ENCODE assay signal across 1 cellular context in the genomic region with DNA sequence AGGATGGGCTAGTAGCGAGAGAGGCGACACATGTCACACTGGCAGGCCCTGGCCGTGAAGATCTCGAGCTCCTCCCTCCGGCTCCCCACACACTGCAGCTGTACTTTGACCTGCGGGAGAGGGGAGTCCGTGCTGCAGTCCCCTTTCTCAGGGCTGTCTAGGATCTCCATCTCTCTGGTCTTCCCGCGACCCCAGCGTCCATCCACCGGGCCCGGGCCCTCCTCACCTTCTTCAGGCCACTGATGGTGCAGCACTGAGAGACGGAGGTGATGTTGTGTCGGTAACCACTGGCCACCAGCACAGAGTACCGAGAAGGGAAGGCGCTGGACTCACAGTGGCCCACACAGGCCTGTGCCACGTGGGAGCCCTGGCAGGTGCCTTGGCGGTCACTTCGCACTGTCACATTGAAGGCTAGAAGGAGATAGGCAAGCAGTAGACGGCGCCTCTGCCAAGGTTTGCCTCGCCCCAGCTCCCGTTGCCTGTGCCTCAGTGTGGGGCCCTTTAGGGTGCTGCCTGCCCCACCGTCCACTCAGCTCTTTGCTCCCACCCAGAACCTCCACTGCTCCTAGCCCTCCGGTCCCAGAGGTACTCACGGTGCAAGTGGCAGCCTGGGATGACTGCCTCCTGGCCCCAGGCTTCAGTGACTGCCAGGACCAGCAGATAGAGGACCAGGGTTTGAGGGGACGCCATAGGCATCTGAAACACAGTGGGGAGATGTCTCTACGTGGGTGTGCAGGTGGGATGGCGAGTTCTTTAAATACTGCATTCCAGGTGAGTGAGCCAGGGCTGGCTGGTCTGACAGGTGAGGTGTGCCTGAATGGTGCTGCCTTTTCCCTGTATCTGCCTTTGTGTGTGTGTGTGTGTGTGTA.
TF ChIP-seq lines count a peak whose summit lies in the region.

No MANE protein-coding gene starts in this region.

TF ChIP-seq in HepG2, 621 proteins besides CTCF, POLR2A, EP300 and RAD21 (continued from another document and continues in another):
- TF ChIP-seq, protein P1, sequence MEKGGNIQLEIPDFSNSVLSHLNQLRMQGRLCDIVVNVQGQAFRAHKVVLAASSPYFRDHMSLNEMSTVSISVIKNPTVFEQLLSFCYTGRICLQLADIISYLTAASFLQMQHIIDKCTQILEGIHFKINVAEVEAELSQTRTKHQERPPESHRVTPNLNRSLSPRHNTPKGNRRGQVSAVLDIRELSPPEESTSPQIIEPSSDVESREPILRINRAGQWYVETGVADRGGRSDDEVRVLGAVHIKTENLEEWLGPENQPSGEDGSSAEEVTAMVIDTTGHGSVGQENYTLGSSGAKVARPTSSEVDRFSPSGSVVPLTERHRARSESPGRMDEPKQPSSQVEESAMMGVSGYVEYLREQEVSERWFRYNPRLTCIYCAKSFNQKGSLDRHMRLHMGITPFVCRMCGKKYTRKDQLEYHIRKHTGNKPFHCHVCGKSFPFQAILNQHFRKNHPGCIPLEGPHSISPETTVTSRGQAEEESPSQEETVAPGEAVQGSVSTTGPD (CRISPR knock-in tag; IDR thresholded peaks at IDR 0.05) = no peak
- no peak for TF ChIP-seq ZNF468 (CRISPR knock-in tag; IDR thresholded peaks at IDR 0.05)
- TF ChIP-seq NR1H2 (CRISPR knock-in tag; IDR thresholded peaks at IDR 0.05; ENCODE audit: borderline replicate concordance, low read depth) = no peak
- no peak for TF ChIP-seq ZMAT3 (CRISPR knock-in tag; conservative IDR thresholded peaks at IDR 0.05)
- TF ChIP-seq ZFP1 (CRISPR knock-in tag; IDR thresholded peaks at IDR 0.05) = no peak
- TF ChIP-seq, protein P2, sequence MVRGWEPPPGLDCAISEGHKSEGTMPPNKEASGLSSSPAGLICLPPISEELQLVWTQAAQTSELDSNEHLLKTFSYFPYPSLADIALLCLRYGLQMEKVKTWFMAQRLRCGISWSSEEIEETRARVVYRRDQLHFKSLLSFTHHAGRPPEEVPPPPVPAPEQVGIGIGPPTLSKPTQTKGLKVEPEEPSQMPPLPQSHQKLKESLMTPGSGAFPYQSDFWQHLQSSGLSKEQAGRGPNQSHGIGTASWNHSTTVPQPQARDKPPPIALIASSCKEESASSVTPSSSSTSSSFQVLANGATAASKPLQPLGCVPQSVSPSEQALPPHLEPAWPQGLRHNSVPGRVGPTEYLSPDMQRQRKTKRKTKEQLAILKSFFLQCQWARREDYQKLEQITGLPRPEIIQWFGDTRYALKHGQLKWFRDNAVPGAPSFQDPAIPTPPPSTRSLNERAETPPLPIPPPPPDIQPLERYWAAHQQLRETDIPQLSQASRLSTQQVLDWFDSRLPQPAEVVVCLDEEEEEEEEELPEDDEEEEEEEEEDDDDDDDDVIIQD (CRISPR knock-in tag; IDR thresholded peaks at IDR 0.05; ENCODE audit: low read depth) = no peak
- TF ChIP-seq ZNF549 (CRISPR knock-in tag; IDR thresholded peaks at IDR 0.05) = no peak
- no peak for TF ChIP-seq SNAPC2 (CRISPR knock-in tag; IDR thresholded peaks at IDR 0.05)
- no peak for TF ChIP-seq SMAD1 (CRISPR knock-in tag; IDR thresholded peaks at IDR 0.05; ENCODE audit: borderline replicate concordance, low read depth)
- TF ChIP-seq, protein P3, sequence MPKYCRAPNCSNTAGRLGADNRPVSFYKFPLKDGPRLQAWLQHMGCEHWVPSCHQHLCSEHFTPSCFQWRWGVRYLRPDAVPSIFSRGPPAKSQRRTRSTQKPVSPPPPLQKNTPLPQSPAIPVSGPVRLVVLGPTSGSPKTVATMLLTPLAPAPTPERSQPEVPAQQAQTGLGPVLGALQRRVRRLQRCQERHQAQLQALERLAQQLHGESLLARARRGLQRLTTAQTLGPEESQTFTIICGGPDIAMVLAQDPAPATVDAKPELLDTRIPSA (CRISPR knock-in tag; IDR thresholded peaks at IDR 0.05; ENCODE audit: borderline replicate concordance) = no peak
- TF ChIP-seq NRL (CRISPR knock-in tag; IDR thresholded peaks at IDR 0.05; ENCODE audit: borderline replicate concordance) = peak; percentile 52; the same call in 1 of the 2 replicates
- no peak for TF ChIP-seq FLYWCH1 (CRISPR knock-in tag; IDR thresholded peaks at IDR 0.05)
- TF ChIP-seq, protein P4, sequence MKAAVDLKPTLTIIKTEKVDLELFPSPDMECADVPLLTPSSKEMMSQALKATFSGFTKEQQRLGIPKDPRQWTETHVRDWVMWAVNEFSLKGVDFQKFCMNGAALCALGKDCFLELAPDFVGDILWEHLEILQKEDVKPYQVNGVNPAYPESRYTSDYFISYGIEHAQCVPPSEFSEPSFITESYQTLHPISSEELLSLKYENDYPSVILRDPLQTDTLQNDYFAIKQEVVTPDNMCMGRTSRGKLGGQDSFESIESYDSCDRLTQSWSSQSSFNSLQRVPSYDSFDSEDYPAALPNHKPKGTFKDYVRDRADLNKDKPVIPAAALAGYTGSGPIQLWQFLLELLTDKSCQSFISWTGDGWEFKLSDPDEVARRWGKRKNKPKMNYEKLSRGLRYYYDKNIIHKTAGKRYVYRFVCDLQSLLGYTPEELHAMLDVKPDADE (CRISPR knock-in tag; IDR thresholded peaks at IDR 0.05) = no peak
- TF ChIP-seq ELF4 (CRISPR knock-in tag; IDR thresholded peaks at IDR 0.05; ENCODE audit: borderline replicate concordance) = no peak
- TF ChIP-seq KDM5A (IDR thresholded peaks at IDR 0.05; ENCODE audit: borderline replicate concordance, low read length) = no peak
- TF ChIP-seq, protein P5, sequence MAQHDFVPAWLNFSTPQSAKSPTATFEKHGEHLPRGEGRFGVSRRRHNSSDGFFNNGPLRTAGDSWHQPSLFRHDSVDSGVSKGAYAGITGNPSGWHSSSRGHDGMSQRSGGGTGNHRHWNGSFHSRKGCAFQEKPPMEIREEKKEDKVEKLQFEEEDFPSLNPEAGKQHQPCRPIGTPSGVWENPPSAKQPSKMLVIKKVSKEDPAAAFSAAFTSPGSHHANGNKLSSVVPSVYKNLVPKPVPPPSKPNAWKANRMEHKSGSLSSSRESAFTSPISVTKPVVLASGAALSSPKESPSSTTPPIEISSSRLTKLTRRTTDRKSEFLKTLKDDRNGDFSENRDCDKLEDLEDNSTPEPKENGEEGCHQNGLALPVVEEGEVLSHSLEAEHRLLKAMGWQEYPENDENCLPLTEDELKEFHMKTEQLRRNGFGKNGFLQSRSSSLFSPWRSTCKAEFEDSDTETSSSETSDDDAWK (CRISPR knock-in tag; IDR thresholded peaks at IDR 0.05) = no peak
- TF ChIP-seq SMARCE1 (IDR thresholded peaks at IDR 0.05; ENCODE audit: borderline replicate concordance) = no peak
- TF ChIP-seq, protein P6, sequence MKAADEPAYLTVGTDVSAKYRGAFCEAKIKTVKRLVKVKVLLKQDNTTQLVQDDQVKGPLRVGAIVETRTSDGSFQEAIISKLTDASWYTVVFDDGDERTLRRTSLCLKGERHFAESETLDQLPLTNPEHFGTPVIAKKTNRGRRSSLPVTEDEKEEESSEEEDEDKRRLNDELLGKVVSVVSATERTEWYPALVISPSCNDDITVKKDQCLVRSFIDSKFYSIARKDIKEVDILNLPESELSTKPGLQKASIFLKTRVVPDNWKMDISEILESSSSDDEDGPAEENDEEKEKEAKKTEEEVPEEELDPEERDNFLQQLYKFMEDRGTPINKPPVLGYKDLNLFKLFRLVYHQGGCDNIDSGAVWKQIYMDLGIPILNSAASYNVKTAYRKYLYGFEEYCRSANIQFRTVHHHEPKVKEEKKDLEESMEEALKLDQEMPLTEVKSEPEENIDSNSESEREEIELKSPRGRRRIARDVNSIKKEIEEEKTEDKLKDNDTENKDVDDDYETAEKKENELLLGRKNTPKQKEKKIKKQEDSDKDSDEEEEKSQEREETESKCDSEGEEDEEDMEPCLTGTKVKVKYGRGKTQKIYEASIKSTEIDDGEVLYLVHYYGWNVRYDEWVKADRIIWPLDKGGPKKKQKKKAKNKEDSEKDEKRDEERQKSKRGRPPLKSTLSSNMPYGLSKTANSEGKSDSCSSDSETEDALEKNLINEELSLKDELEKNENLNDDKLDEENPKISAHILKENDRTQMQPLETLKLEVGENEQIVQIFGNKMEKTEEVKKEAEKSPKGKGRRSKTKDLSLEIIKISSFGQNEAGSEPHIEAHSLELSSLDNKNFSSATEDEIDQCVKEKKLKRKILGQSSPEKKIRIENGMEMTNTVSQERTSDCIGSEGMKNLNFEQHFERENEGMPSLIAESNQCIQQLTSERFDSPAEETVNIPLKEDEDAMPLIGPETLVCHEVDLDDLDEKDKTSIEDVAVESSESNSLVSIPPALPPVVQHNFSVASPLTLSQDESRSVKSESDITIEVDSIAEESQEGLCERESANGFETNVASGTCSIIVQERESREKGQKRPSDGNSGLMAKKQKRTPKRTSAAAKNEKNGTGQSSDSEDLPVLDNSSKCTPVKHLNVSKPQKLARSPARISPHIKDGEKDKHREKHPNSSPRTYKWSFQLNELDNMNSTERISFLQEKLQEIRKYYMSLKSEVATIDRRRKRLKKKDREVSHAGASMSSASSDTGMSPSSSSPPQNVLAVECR (CRISPR knock-in tag; IDR thresholded peaks at IDR 0.05; ENCODE audit: borderline replicate concordance) = peak; percentile 58; the same call in 1 of the 2 replicates
- 0 out of 2 replicates have a peak, but pooled peaks have one; percentile 43 for TF ChIP-seq ZNF121 (CRISPR knock-in tag; IDR thresholded peaks at IDR 0.05)
- TF ChIP-seq, protein P7, sequence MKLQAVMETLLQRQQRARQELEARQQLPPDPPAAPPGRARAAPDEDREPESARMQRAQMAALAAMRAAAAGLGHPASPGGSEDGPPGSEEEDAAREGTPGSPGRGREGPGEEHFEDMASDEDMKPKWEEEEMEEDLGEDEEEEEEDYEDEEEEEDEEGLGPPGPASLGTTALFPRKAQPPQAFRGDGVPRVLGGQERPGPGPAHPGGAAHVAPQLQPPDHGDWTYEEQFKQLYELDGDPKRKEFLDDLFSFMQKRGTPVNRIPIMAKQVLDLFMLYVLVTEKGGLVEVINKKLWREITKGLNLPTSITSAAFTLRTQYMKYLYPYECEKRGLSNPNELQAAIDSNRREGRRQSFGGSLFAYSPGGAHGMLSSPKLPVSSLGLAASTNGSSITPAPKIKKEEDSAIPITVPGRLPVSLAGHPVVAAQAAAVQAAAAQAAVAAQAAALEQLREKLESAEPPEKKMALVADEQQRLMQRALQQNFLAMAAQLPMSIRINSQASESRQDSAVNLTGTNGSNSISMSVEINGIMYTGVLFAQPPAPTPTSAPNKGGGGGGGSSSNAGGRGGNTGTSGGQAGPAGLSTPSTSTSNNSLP (IDR thresholded peaks at IDR 0.05; ENCODE audit: low read depth, low read length) = no peak
- TF ChIP-seq, protein P8, sequence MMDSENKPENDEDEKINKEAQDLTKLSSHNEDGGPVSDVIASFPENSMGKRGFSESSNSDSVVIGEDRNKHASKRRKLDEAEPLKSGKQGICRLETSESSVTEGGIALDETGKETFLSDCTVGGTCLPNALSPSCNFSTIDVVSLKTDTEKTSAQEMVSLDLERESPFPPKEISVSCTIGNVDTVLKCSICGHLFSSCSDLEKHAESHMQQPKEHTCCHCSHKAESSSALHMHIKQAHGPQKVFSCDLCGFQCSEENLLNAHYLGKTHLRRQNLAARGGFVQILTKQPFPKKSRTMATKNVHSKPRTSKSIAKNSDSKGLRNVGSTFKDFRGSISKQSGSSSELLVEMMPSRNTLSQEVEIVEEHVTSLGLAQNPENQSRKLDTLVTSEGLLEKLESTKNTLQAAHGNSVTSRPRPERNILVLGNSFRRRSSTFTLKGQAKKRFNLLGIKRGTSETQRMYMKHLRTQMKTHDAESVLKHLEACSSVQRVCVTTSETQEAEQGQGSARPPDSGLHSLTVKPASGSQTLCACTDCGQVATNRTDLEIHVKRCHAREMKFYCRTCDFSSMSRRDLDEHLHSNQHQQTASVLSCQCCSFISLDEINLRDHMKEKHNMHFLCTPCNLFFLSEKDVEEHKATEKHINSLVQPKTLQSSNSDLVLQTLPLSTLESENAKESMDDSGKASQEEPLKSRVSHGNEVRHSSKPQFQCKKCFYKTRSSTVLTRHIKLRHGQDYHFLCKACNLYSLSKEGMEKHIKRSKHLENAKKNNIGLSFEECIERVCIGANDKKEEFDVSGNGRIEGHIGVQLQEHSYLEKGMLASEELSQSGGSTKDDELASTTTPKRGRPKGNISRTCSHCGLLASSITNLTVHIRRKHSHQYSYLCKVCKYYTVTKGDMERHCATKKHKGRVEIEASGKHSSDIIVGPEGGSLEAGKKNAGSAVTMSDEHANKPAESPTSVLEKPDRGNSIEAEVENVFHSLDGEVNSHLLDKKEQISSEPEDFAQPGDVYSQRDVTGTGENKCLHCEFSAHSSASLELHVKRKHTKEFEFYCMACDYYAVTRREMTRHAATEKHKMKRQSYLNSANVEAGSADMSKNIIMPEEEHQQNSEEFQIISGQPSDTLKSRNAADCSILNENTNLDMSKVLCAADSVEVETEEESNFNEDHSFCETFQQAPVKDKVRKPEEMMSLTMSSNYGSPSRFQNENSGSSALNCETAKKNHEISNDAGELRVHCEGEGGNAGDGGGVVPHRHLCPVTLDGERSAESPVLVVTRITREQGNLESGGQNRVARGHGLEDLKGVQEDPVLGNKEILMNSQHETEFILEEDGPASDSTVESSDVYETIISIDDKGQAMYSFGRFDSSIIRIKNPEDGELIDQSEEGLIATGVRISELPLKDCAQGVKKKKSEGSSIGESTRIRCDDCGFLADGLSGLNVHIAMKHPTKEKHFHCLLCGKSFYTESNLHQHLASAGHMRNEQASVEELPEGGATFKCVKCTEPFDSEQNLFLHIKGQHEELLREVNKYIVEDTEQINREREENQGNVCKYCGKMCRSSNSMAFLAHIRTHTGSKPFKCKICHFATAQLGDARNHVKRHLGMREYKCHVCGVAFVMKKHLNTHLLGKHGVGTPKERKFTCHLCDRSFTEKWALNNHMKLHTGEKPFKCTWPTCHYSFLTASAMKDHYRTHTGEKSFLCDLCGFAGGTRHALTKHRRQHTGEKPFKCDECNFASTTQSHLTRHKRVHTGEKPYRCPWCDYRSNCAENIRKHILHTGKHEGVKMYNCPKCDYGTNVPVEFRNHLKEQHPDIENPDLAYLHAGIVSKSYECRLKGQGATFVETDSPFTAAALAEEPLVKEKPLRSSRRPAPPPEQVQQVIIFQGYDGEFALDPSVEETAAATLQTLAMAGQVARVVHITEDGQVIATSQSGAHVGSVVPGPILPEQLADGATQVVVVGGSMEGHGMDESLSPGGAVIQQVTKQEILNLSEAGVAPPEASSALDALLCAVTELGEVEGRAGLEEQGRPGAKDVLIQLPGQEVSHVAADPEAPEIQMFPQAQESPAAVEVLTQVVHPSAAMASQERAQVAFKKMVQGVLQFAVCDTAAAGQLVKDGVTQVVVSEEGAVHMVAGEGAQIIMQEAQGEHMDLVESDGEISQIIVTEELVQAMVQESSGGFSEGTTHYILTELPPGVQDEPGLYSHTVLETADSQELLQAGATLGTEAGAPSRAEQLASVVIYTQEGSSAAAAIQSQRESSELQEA (CRISPR knock-in tag; IDR thresholded peaks at IDR 0.05; ENCODE audit: not compliant biosample characterization) = peak; percentile 70
- no peak for TF ChIP-seq MLLT10 (CRISPR knock-in tag; IDR thresholded peaks at IDR 0.05)
- TF ChIP-seq, protein P9, sequence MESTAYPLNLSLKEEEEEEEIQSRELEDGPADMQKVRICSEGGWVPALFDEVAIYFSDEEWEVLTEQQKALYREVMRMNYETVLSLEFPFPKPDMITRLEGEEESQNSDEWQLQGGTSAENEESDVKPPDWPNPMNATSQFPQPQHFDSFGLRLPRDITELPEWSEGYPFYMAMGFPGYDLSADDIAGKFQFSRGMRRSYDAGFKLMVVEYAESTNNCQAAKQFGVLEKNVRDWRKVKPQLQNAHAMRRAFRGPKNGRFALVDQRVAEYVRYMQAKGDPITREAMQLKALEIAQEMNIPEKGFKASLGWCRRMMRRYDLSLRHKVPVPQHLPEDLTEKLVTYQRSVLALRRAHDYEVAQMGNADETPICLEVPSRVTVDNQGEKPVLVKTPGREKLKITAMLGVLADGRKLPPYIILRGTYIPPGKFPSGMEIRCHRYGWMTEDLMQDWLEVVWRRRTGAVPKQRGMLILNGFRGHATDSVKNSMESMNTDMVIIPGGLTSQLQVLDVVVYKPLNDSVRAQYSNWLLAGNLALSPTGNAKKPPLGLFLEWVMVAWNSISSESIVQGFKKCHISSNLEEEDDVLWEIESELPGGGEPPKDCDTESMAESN (CRISPR knock-in tag; conservative IDR thresholded peaks at IDR 0.05) = 0 out of 2 replicates have a peak, but pooled peaks have one; percentile 52
